In genomic region chr10:4283841-4284610, GRCh38 we compare ENCODE assay signal across 12 cellular contexts.
DNase-seq lines count a peak whose midpoint lies in the region; ATAC-seq and TF ChIP-seq lines count a peak whose summit lies in the region.
"Had no signal": no experiment of that assay in that cellular context is flagged by ENCODE, and none has a peak within 500 bp of the region (broad histone marks: within the 10 kb centered on the region; RNA-seq: fewer than 3 reads in every experiment).

No MANE protein-coding gene starts in this region.

- H3K27me3 ChIP-seq in SK-N-SH (ENCODE audit: insufficient read depth) = no peaks in the 10 kb centered on the region

- peak overlapping the region in 1 of 2 experiments; percentile 17; a peak in 3 of 4 replicates for H3K27ac ChIP-seq in SK-N-SH (ENCODE audit: low read depth in 2 of 2, low read length in 1 of 2)
- H3K27ac ChIP-seq: 22Rv1, PC-9 had no signal

- no peak overlapping the region for H3K4me2 ChIP-seq in SK-N-SH
- H3K4me2 ChIP-seq: PC-9 had no signal

- TF ChIP-seq CTCF in SK-N-SH (IDR thresholded peaks at IDR 0.05) = no peak

- intact Hi-C loops in Right ventricle myocardium superior (cut with DNase I) (no loop called here), posterior cingulate gyrus (cut with DNase I) (no loop called here)

- peaks cover 9% of the 10 kb centered on the region for H3K4me1 Mint-ChIP-seq in activated CD4-positive, alpha-beta T cell treated with anti-CD3 and anti-CD28 coated beads, Interleukin-2, amount 10 ng/mL, durations not matched to agents 7 days and 5 days

- H3K36me3 Mint-ChIP-seq in activated CD4-positive, alpha-beta T cell treated with anti-CD3 and anti-CD28 coated beads, Interleukin-2, amount 10 ng/mL, durations not matched to agents 7 days and 5 days (ENCODE audit: low read depth) = no peaks in the 10 kb centered on the region
- H3K36me3 Mint-ChIP-seq: WTC11 had no signal

- no peaks in the 10 kb centered on the region for H3K27me3 Mint-ChIP-seq in activated CD4-positive, alpha-beta T cell treated with anti-CD3 and anti-CD28 coated beads, Interleukin-2, amount 10 ng/mL, durations not matched to agents 7 days and 5 days

- no peaks in the 10 kb centered on the region for H3K79me2 ChIP-seq in SK-N-SH (ENCODE audit: insufficient read depth)

- no peak overlapping the region for H3K4me3 Mint-ChIP-seq in activated CD4-positive, alpha-beta T cell treated with anti-CD3 and anti-CD28 coated beads, Interleukin-2, amount 10 ng/mL, durations not matched to agents 7 days and 5 days
- H3K4me3 Mint-ChIP-seq: WTC11 had no signal

- no peaks in the 10 kb centered on the region for H3K9me3 Mint-ChIP-seq in activated CD4-positive, alpha-beta T cell treated with anti-CD3 and anti-CD28 coated beads, Interleukin-2, amount 10 ng/mL, durations not matched to agents 7 days and 5 days

- DNase-seq in SK-N-SH (no peak), Right ventricle myocardium superior (peak; percentile 73), pons (ENCODE audit: low spot score) (peak; percentile 12), NCI-H82 (lab: John Stamatoyannopoulos, UW) (no peak), islet precursor cell (no peak), posterior cingulate gyrus (no peak)
- DNase-seq in activated CD4-positive, alpha-beta T cell treated with anti-CD3 and anti-CD28 coated beads, Interleukin-2, amount 10 ng/mL, durations not matched to agents 7 days and 5 days = no peak
- DNase-seq: NCI-H187, PC-9 had no signal

- no peak overlapping the region for H3K27ac Mint-ChIP-seq in activated CD4-positive, alpha-beta T cell treated with anti-CD3 and anti-CD28 coated beads, Interleukin-2, amount 10 ng/mL, durations not matched to agents 7 days and 5 days
- H3K27ac Mint-ChIP-seq: WTC11 had no signal

- no peak for TF ChIP-seq RAD21 in SK-N-SH (IDR thresholded peaks at IDR 0.05; ENCODE audit: low read length)

- POLR2A ChIA-PET in SK-N-SH (lab: Yijun Ruan, JAX) = no interaction called here
- POLR2A ChIA-PET in activated CD4-positive, alpha-beta T cell treated with anti-CD3 and anti-CD28 coated beads, Interleukin-2, amount 10 ng/mL, durations not matched to agents 7 days and 5 days (lab: Charles Lee) = no interaction called here

- H3K9me2 ChIP-seq in SK-N-SH = no peaks in the 10 kb centered on the region

- H3K4me3 ChIP-seq in SK-N-SH (ENCODE audit: low read depth in 2 of 2, low read length in 1 of 2) = no peak overlapping the region
- H3K4me3 ChIP-seq: PC-9 had no signal

- peaks cover 4 to 19% of the 10 kb centered on the region in 2 experiments; a peak in 3 of 4 replicates for H3K4me1 ChIP-seq in SK-N-SH (ENCODE audit: control insufficient read depth in 1 of 2, insufficient read depth in 2 of 2, low read depth in 1 of 2, low read length in 1 of 2)

- CTCF ChIA-PET in SK-N-SH (lab: Yijun Ruan, JAX) = no interaction called here
- CTCF ChIA-PET in activated CD4-positive, alpha-beta T cell treated with anti-CD3 and anti-CD28 coated beads, Interleukin-2, amount 10 ng/mL, durations not matched to agents 7 days and 5 days (lab: Charles Lee) = interaction anchor here (0.6 kb wide), 1 partner anchor 1206 kb away, joined by 3 read pairs; no protein-coding TSS in a partner anchor

- H3K9me3 ChIP-seq in SK-N-SH = no peaks in the 10 kb centered on the region

- no peaks in the 10 kb centered on the region for H4K20me1 ChIP-seq in SK-N-SH (ENCODE audit: insufficient read depth)

- ATAC-seq in SK-N-SH treated with all-trans-retinoic acid at 6 μM for 48 hours (no peak), Right ventricle myocardium superior (ENCODE audit: poor library complexity) (peak; percentile 91)
- ATAC-seq: WTC11 had no signal

- no peaks in the 10 kb centered on the region for H3K36me3 ChIP-seq in SK-N-SH (replicated peaks in 1 of 2; ENCODE audit: control insufficient read depth in 1 of 2, insufficient read depth in 2 of 2, low read length in 1 of 2)

- peak overlapping the region; percentile 27; the same call in 1 of the 2 replicates for H2AFZ ChIP-seq in SK-N-SH (ENCODE audit: low read depth)
- H2AFZ ChIP-seq: PC-9 had no signal

- H3F3A ChIP-seq in SK-N-SH (replicated peaks; ENCODE audit: insufficient read depth) = peaks cover 12% of the 10 kb centered on the region

- no peak overlapping the region for H3K9ac ChIP-seq in SK-N-SH

- TF ChIP-seq EP300 in SK-N-SH (IDR thresholded peaks at IDR 0.05; ENCODE audit: borderline replicate concordance in 1 of 2, low read depth in 1 of 2, low read length in 1 of 2) = no peak

- 55% methylated on average over 7 of the region's 7 CpGs for WGBS in SK-N-SH (ENCODE audit: low lambda C conversion rate)

TF ChIP-seq in SK-N-SH, 30 proteins besides CTCF, POLR2A, EP300 and RAD21 (continues in another document):
- TF ChIP-seq SIN3A (IDR thresholded peaks at IDR 0.05; ENCODE audit: borderline replicate concordance, low read depth, low read length) = no peak
- no peak for TF ChIP-seq IRF3 (IDR thresholded peaks at IDR 0.05; ENCODE audit: low read depth, low read length)
- TF ChIP-seq YY1 (IDR thresholded peaks at IDR 0.05; ENCODE audit: low read depth) = no peak
- no peak for TF ChIP-seq PBX3 (IDR thresholded peaks at IDR 0.05)
- TF ChIP-seq POLR2AphosphoS5 (IDR thresholded peaks at IDR 0.05; ENCODE audit: low read depth, low read length) = no peak
- no peak for TF ChIP-seq MEF2A (IDR thresholded peaks at IDR 0.05; ENCODE audit: borderline replicate concordance, low read depth)
- TF ChIP-seq CHD2 (IDR thresholded peaks at IDR 0.05; ENCODE audit: low read length, partially characterized antibody) = no peak
- TF ChIP-seq RCOR1 (IDR thresholded peaks at IDR 0.05; ENCODE audit: low read length) = no peak
- TF ChIP-seq MAX (IDR thresholded peaks at IDR 0.05; ENCODE audit: low read depth) = no peak

TF ChIP-seq in SK-N-SH treated with all-trans-retinoic acid at 6 μM for 48 hours, 23 proteins besides CTCF, POLR2A, EP300 and RAD21:
- TF ChIP-seq CSDC2 (CRISPR knock-in tag; IDR thresholded peaks at IDR 0.05) (no peak), BACH2 (CRISPR knock-in tag; IDR thresholded peaks at IDR 0.05; ENCODE audit: borderline replicate concordance) (no peak), SNAI2 (CRISPR knock-in tag; IDR thresholded peaks at IDR 0.05) (no peak), ZC3H10 (CRISPR knock-in tag; IDR thresholded peaks at IDR 0.05) (no peak), ZNF8 (CRISPR knock-in tag; IDR thresholded peaks at IDR 0.05) (no peak), ARNTL (CRISPR knock-in tag; IDR thresholded peaks at IDR 0.05; ENCODE audit: borderline replicate concordance, low read depth) (no peak), ISL1 (CRISPR knock-in tag; IDR thresholded peaks at IDR 0.05) (no peak), CREB5 (CRISPR knock-in tag; IDR thresholded peaks at IDR 0.05; ENCODE audit: low read depth) (no peak), ESRRG (CRISPR knock-in tag; IDR thresholded peaks at IDR 0.05) (no peak)

Comparison
In these comparisons a context has a peak if more than half of its experiments do, and no peak if none do; other contexts are left out.
1. DNase-seq: peak in Right ventricle myocardium superior (single experiment) and pons (single experiment); none in SK-N-SH (single experiment), NCI-H82 (single experiment), islet precursor cell (single experiment), posterior cingulate gyrus (0 of 10) and activated CD4-positive, alpha-beta T cell treated with anti-CD3 and anti-CD28 coated beads, Interleukin-2, amount 10 ng/mL, durations not matched to agents 7 days and 5 days (single experiment).